8 cellular contexts compared by ENCODE assay signal in genomic region chr15:98668566-98669308, GRCh38. TPM values are rescaled to one million over a fixed set of nuclear protein-coding genes. Genes with fewer than 3 reads are reported as not detected.
DNase-seq lines count a peak whose midpoint lies in the region; ATAC-seq and TF ChIP-seq lines count a peak whose summit lies in the region.
"Had no signal": no experiment of that assay in that cellular context is flagged by ENCODE, and none has a peak within 500 bp of the region (broad histone marks: within the 10 kb centered on the region; RNA-seq: fewer than 3 reads in every experiment).

No MANE protein-coding gene starts in this region.

- no peak for TF ChIP-seq CTCF in OCI-LY7 (conservative IDR thresholded peaks at IDR 0.05; ENCODE audit: low read length)

- peaks cover 50% of the 10 kb centered on the region for H3K4me1 Mint-ChIP-seq in activated CD4-positive, alpha-beta T cell treated with anti-CD3 and anti-CD28 coated beads, Interleukin-2, amount 10 ng/mL, durations not matched to agents 24 days and 14 days

- H3K79me2 ChIP-seq in OCI-LY7 (ENCODE audit: insufficient read depth, low read depth, low read length): no peaks in the 10 kb centered on the region

- DNase-seq in activated CD4-positive, alpha-beta T cell treated with anti-CD3 and anti-CD28 coated beads, Interleukin-2, amount 10 ng/mL, durations not matched to agents 24 days and 14 days: peak; percentile 84
- peak; percentile 75 for DNase-seq in fibroblast of peridontal ligament (ENCODE audit: extremely low read depth)
- DNase-seq in stimulated activated naive CD8-positive, alpha-beta T cell treated with anti-CD3 and anti-CD28 coated beads, Interleukin-15, Interleukin-2, amounts not matched to agents 100 U/mL and 50 U/mL, for 24 hours: peak; percentile 25
- no peak for DNase-seq in OCI-LY7 (ENCODE audit: low spot score)
- DNase-seq in NCI-H526 treated with DMSO at 0.1 percent for 48 hours (lab: John Stamatoyannopoulos, UW): no peak

- H3K4me1 ChIP-seq in OCI-LY7 (ENCODE audit: insufficient read depth, low read length, poor library complexity, severe bottlenecking): no peaks in the 10 kb centered on the region

- no peak overlapping the region for H3K27ac ChIP-seq in OCI-LY7 (ENCODE audit: low read depth, low read length, poor library complexity, severe bottlenecking)

- peaks cover 8% of the 10 kb centered on the region; the same call in 1 of the 2 replicates for H4K20me1 ChIP-seq in OCI-LY7 (ENCODE audit: insufficient read depth, low read length)

- no peaks in the 10 kb centered on the region for H3K9me3 ChIP-seq in OCI-LY7 (ENCODE audit: low read length)

- H3K36me3 Mint-ChIP-seq in activated CD4-positive, alpha-beta T cell treated with anti-CD3 and anti-CD28 coated beads, Interleukin-2, amount 10 ng/mL, durations not matched to agents 24 days and 14 days (ENCODE audit: low read depth): no peaks in the 10 kb centered on the region

- no peaks in the 10 kb centered on the region for H3K9me2 ChIP-seq in OCI-LY7 (ENCODE audit: insufficient read depth, low read length)

- POLR2A ChIA-PET in OCI-LY7 (lab: Charles Lee): interaction anchor here (0.6 kb wide), 1 partner anchor 207 kb away, joined by 3 read pairs; no protein-coding TSS in a partner anchor

- intact Hi-C loops in activated CD4-positive, alpha-beta T cell treated with anti-CD3 and anti-CD28 coated beads, Interleukin-2, amount 10 ng/mL, durations not matched to agents 24 days and 14 days (cut with micrococcal nuclease): loop anchor here (1.0 to 2.0 kb wide), 2 partner anchors 18 to 31 kb away; no protein-coding TSS in a partner anchor
- intact Hi-C loops in OCI-LY7 (cut with micrococcal nuclease; ENCODE audit: unreplicated experiment): no loop called here

- H2AFZ ChIP-seq in OCI-LY7 (ENCODE audit: low read length): no peak overlapping the region

- no peak overlapping the region for H3K4me3 ChIP-seq in OCI-LY7 (ENCODE audit: low read depth, low read length, poor library complexity, severe bottlenecking)

- H3K27ac Mint-ChIP-seq in activated CD4-positive, alpha-beta T cell treated with anti-CD3 and anti-CD28 coated beads, Interleukin-2, amount 10 ng/mL, durations not matched to agents 24 days and 14 days: peak overlapping the region; percentile 32
- H3K27ac Mint-ChIP-seq: memory B cell had no signal

- no peaks in the 10 kb centered on the region for H3K9me3 Mint-ChIP-seq in activated CD4-positive, alpha-beta T cell treated with anti-CD3 and anti-CD28 coated beads, Interleukin-2, amount 10 ng/mL, durations not matched to agents 24 days and 14 days
- H3K9me3 Mint-ChIP-seq: memory B cell had no signal

- no peaks in the 10 kb centered on the region for H3K27me3 Mint-ChIP-seq in activated CD4-positive, alpha-beta T cell treated with anti-CD3 and anti-CD28 coated beads, Interleukin-2, amount 10 ng/mL, durations not matched to agents 24 days and 14 days

- H3K4me2 ChIP-seq in OCI-LY7 (ENCODE audit: low read length): no peak overlapping the region

- H3K36me3 ChIP-seq in OCI-LY7 (ENCODE audit: insufficient read depth, low read length): no peaks in the 10 kb centered on the region

- H3K4me3 Mint-ChIP-seq in activated CD4-positive, alpha-beta T cell treated with anti-CD3 and anti-CD28 coated beads, Interleukin-2, amount 10 ng/mL, durations not matched to agents 24 days and 14 days: peak overlapping the region; percentile 32
- H3K4me3 Mint-ChIP-seq: memory B cell had no signal

- BruUV-seq in OCI-LY7 (replicated peaks; lab: Mats Ljungman, UMichigan): no TSS peak

- peak; percentile 45 for ATAC-seq in HG02885 (IDR thresholded peaks at IDR 0.05; ENCODE audit: poor library complexity, unreplicated experiment)
- peak; percentile 91 for ATAC-seq in stimulated activated naive CD8-positive, alpha-beta T cell treated with anti-CD3 and anti-CD28 coated beads, Interleukin-15, Interleukin-2, amounts not matched to agents 100 U/mL and 50 U/mL, for 24 hours
- ATAC-seq in HG02938 (IDR thresholded peaks at IDR 0.05; ENCODE audit: unreplicated experiment): no peak

- CTCF ChIA-PET in OCI-LY7 (lab: Charles Lee; ENCODE audit: unreplicated experiment): no interaction called here

RNA-seq across cellular contexts. Expression of gene IGF1R, which starts 20.4 kb away (rescaled TPM):
- 35.3 and 36.6 TPM in 2 replicates for total RNA-seq in activated CD4-positive, alpha-beta T cell treated with anti-CD3 and anti-CD28 coated beads, Interleukin-2, amount 10 ng/mL, durations not matched to agents 24 days and 14 days
- total RNA-seq in OCI-LY7 (2014; rRNA removed; shearing (Covaris generic)): 26.5 and 27.6 TPM in 2 replicates
- 28.9 and 29.1 TPM in 2 replicates for total RNA-seq in OCI-LY7 (2022)

Comparison
In these comparisons a context has a peak if more than half of its experiments do, and no peak if none do; other contexts are left out.
1. DNase-seq: peak in activated CD4-positive, alpha-beta T cell treated with anti-CD3 and anti-CD28 coated beads, Interleukin-2, amount 10 ng/mL, durations not matched to agents 24 days and 14 days (single experiment), fibroblast of peridontal ligament (single experiment) and stimulated activated naive CD8-positive, alpha-beta T cell treated with anti-CD3 and anti-CD28 coated beads, Interleukin-15, Interleukin-2, amounts not matched to agents 100 U/mL and 50 U/mL, for 24 hours (single experiment); none in OCI-LY7 (single experiment) and NCI-H526 treated with DMSO at 0.1 percent for 48 hours (single experiment).